ENCODE assay signal across 9 cellular contexts in genomic region chr3:129855454-129856419, GRCh38. TPM values are rescaled to one million over a fixed set of nuclear protein-coding genes. Genes with fewer than 3 reads are reported as not detected.
DNase-seq lines count a peak whose midpoint lies in the region; ATAC-seq and TF ChIP-seq lines count a peak whose summit lies in the region.
"Had no signal": no experiment of that assay in that cellular context is flagged by ENCODE, and none has a peak within 500 bp of the region (broad histone marks: within the 10 kb centered on the region; RNA-seq: fewer than 3 reads in every experiment).

No MANE protein-coding gene starts in this region.

- H3K4me3 ChIP-seq in coronary artery (peak overlapping the region; percentile 19), mucosa of descending colon (no peak overlapping the region)

- peak; percentile 40 for ATAC-seq in mucosa of descending colon
- ATAC-seq in HG02623 (IDR thresholded peaks at IDR 0.05; ENCODE audit: unreplicated experiment) = no peak

- no peaks in the 10 kb centered on the region for H3K4me1 ChIP-seq in mucosa of descending colon (ENCODE audit: low read depth)

- no peaks in the 10 kb centered on the region for H3K9me3 ChIP-seq in mucosa of descending colon

- peak overlapping the region; percentile 57 to 66 for H3K27ac ChIP-seq in coronary artery

- H3K36me3 ChIP-seq in mucosa of descending colon (ENCODE audit: low read depth) = no peaks in the 10 kb centered on the region

- intact Hi-C loops in mucosa of descending colon (cut with DNase I, micrococcal nuclease) = no loop called here

- no peak for TF ChIP-seq CTCF in coronary artery (IDR thresholded peaks at IDR 0.05)
- TF ChIP-seq CTCF in mucosa of descending colon (IDR thresholded peaks at IDR 0.05) = no peak

- DNase-seq in Ammon's horn (ENCODE audit: low spot score) (peak; percentile 57), NCI-H226 (peak; percentile 13), coronary artery (ENCODE audit: low spot score) (no peak), mucosa of descending colon (no peak), NCI-H2196 treated with DMSO at 0.1 percent for 48 hours (lab: John Stamatoyannopoulos, UW; ENCODE audit: unreplicated experiment) (no peak), NCI-H146 treated with DMSO at 0.1 percent for 48 hours (lab: John Stamatoyannopoulos, UW; ENCODE audit: unreplicated experiment) (no peak), KG1 (lab: John Stamatoyannopoulos, UW) (no peak)
- DNase-seq: stimulated activated CD4-positive, alpha-beta T cell treated with anti-CD3 and anti-CD28 coated beads, Interleukin-2, amount 100 ng/mL, for 24 hours had no signal

RNA-seq across cellular contexts. Expression of gene TMCC1, which starts 37.8 kb away (rescaled TPM):
- 10 to 100 TPM; 28.6 to 58.7 (median 28.9) TPM for total RNA-seq in mucosa of descending colon

Comparison
In these comparisons a context has a peak if more than half of its experiments do, and no peak if none do; other contexts are left out.
1. DNase-seq: peak in Ammon's horn (single experiment) and NCI-H226 (single experiment); none in coronary artery (single experiment), mucosa of descending colon (0 of 3), NCI-H2196 treated with DMSO at 0.1 percent for 48 hours (single experiment), NCI-H146 treated with DMSO at 0.1 percent for 48 hours (single experiment) and KG1 (single experiment).